Comparison of ENCODE assay signal across 8 cellular contexts in genomic region chr17:7215136-7215638, GRCh38. TPM values are rescaled to one million over a fixed set of nuclear protein-coding genes. Genes with fewer than 3 reads are reported as not detected.
DNase-seq lines count a peak whose midpoint lies in the region; ATAC-seq and TF ChIP-seq lines count a peak whose summit lies in the region.

No MANE protein-coding gene starts in this region.

- no peak overlapping the region for H2AK5ac ChIP-seq in trophoblast cell (ENCODE audit: low read length)

- H3K9me3 ChIP-seq in Caco-2 (no peaks in the 10 kb centered on the region), Panc1 (ENCODE audit: control insufficient read depth, insufficient read depth, low read depth, low read length) (no peaks in the 10 kb centered on the region), trophoblast cell (ENCODE audit: insufficient read depth, low read depth, low read length) (no peaks in the 10 kb centered on the region)

- peak overlapping the region; percentile 75 for H3K4me2 ChIP-seq in trophoblast cell (ENCODE audit: low read length)

- CTCF ChIA-PET in Caco-2 (lab: Charles Lee), result interaction anchor here (0.7 to 2.9 kb wide), 2 partner anchors 170 to 179 kb away, joined by 3 to 13 read pairs; partner anchors contain the start of gene PLSCR3
- CTCF ChIA-PET in Panc1 (lab: Charles Lee), result interaction anchor here (0.5 kb wide), 1 partner anchor 38 kb away, joined by 3 read pairs; no protein-coding TSS in a partner anchor

- no peak overlapping the region for H2BK5ac ChIP-seq in trophoblast cell (ENCODE audit: low read depth, low read length, poor library complexity)

- H3K27ac Mint-ChIP-seq in Caco-2 (ENCODE audit: unreplicated experiment), result peak overlapping the region; percentile 98

- POLR2A ChIA-PET in Caco-2 (lab: Charles Lee) (interaction anchor here (1.0 kb wide), 1 partner anchor 169 kb away, joined by 3 read pairs; no protein-coding TSS in a partner anchor), Panc1 (lab: Charles Lee) (no interaction called here)

- no peaks in the 10 kb centered on the region for H3K9me3 Mint-ChIP-seq in Caco-2 (ENCODE audit: unreplicated experiment)

- H3K27me3 ChIP-seq in Caco-2 (replicated peaks; ENCODE audit: control insufficient read depth, insufficient read depth, low read length), result no peaks in the 10 kb centered on the region
- H3K27me3 ChIP-seq in Panc1 (ENCODE audit: control insufficient read depth, insufficient read depth, low read length), result no peaks in the 10 kb centered on the region
- no peaks in the 10 kb centered on the region for H3K27me3 ChIP-seq in trophoblast cell (ENCODE audit: insufficient read depth, low read length)

- H2AFZ ChIP-seq in trophoblast cell (ENCODE audit: insufficient read depth, low read length, poor library complexity), result no peak overlapping the region

- H3K79me1 ChIP-seq in trophoblast cell (ENCODE audit: low read length), result peaks cover 19% of the 10 kb centered on the region

- H4K12ac ChIP-seq in trophoblast cell (ENCODE audit: low read depth, low read length), result no peak overlapping the region

- H3K14ac ChIP-seq in trophoblast cell (ENCODE audit: low read length), result peak overlapping the region; percentile 6

- H3K27me3 Mint-ChIP-seq in Caco-2 (ENCODE audit: insufficient read depth, unreplicated experiment), result no peaks in the 10 kb centered on the region

- H3K18ac ChIP-seq in trophoblast cell (ENCODE audit: low read length), result no peak overlapping the region

- peak; percentile 11; the same call in 1 of the 2 replicates for ATAC-seq in Panc1
- no peak for ATAC-seq in GM19397 (IDR thresholded peaks at IDR 0.05; ENCODE audit: unreplicated experiment)
- ATAC-seq in GM21723 (IDR thresholded peaks at IDR 0.05; ENCODE audit: unreplicated experiment), result no peak

- no peaks in the 10 kb centered on the region for H3K36me3 ChIP-seq in Caco-2 (ENCODE audit: control insufficient read depth, insufficient read depth, low read length)
- H3K36me3 ChIP-seq in Panc1 (ENCODE audit: control insufficient read depth, insufficient read depth, low read length), result no peaks in the 10 kb centered on the region; the same call in 1 of the 2 replicates
- no peaks in the 10 kb centered on the region for H3K36me3 ChIP-seq in trophoblast cell (ENCODE audit: control insufficient read depth in 1 of 2, insufficient read depth in 2 of 2, low read length in 2 of 2)

- no peak overlapping the region for H4K8ac ChIP-seq in trophoblast cell (ENCODE audit: low read depth, low read length)

- H2BK120ac ChIP-seq in trophoblast cell (ENCODE audit: insufficient read depth, low read length, poor library complexity), result peak overlapping the region; percentile 12

- H3K4me3 Mint-ChIP-seq in Caco-2 (ENCODE audit: unreplicated experiment), result peak overlapping the region; percentile 80

- BruUV-seq in Caco-2 (replicated peaks; lab: Mats Ljungman, UMichigan) (no TSS peak), Panc1 (replicated peaks; lab: Mats Ljungman, UMichigan) (no TSS peak)

- H3K4me1 Mint-ChIP-seq in Caco-2 (ENCODE audit: low read depth, unreplicated experiment), result peaks cover 5% of the 10 kb centered on the region

- no peak overlapping the region for H3K4me3 ChIP-seq in Caco-2 (ENCODE audit: low read depth, low read length)
- H3K4me3 ChIP-seq in Panc1 (ENCODE audit: low read depth in 2 of 2, low read length in 2 of 2), result peak overlapping the region; percentile 47 to 70
- H3K4me3 ChIP-seq in epithelial cell of proximal tubule (ENCODE audit: low read depth, low read length), result no peak overlapping the region
- no peak overlapping the region for H3K4me3 ChIP-seq in trophoblast cell (ENCODE audit: low read depth, low read length)

- H3K79me2 ChIP-seq in trophoblast cell (ENCODE audit: control insufficient read depth, insufficient read depth, low read length, poor library complexity), result peaks cover 5% of the 10 kb centered on the region

- DNase-seq in Caco-2 (no peak), Panc1 (ENCODE audit: low read depth, low spot score) (no peak), epithelial cell of proximal tubule (ENCODE audit: low read depth) (peak; percentile 68), trophoblast cell (no peak), NCI-H2196 (lab: John Stamatoyannopoulos, UW; ENCODE audit: unreplicated experiment) (no peak), NCI-H1436 (lab: John Stamatoyannopoulos, UW) (no peak)

- WGBS in trophoblast cell (ENCODE audit: extremely low coverage, insufficient coverage, insufficient read length), result no CpG with 5 or more reads among the region's 9 CpGs

- H3K23ac ChIP-seq in trophoblast cell (ENCODE audit: low read length), result no peak overlapping the region

- in situ Hi-C loops in Panc1 (cut with HindIII; ENCODE audit: low pct_unique_long_range_greater_than_20kb, low sequenced_read_pairs), result no loop called here

- intact Hi-C loops in Caco-2 (cut with micrococcal nuclease; ENCODE audit: unreplicated experiment), result no loop called here
- intact Hi-C loops in Panc1 (cut with micrococcal nuclease; ENCODE audit: unreplicated experiment), result no loop called here

- no peak overlapping the region for H3K9ac ChIP-seq in trophoblast cell (ENCODE audit: low read length)

- H3K4ac ChIP-seq in trophoblast cell (ENCODE audit: low read depth, low read length), result no peak overlapping the region

- TF ChIP-seq CTCF in Caco-2 (IDR thresholded peaks at IDR 0.05; ENCODE audit: insufficient read depth in 1 of 2, low read depth in 1 of 2, low read length in 1 of 2, severe bottlenecking in 1 of 2, unreplicated experiment in 1 of 2) (no peak), Panc1 (IDR thresholded peaks at IDR 0.05) (peak; percentile 16), epithelial cell of proximal tubule (conservative IDR thresholded peaks at IDR 0.05; ENCODE audit: low read depth, low read length) (no peak)

- no peak overlapping the region for H4K91ac ChIP-seq in trophoblast cell (ENCODE audit: low read depth, low read length)

- H3K4me1 ChIP-seq in Caco-2, result peaks cover 4% of the 10 kb centered on the region; the same call in 1 of the 2 replicates
- peaks cover 29% of the 10 kb centered on the region for H3K4me1 ChIP-seq in Panc1 (ENCODE audit: control insufficient read depth, insufficient read depth, low read length)
- H3K4me1 ChIP-seq in trophoblast cell (ENCODE audit: control insufficient read depth in 1 of 2, insufficient read depth in 2 of 2, low read length in 2 of 2), result peaks cover 30 to 47% of the 10 kb centered on the region in 2 experiments

- peaks cover 30% of the 10 kb centered on the region for H3K36me3 Mint-ChIP-seq in Caco-2 (ENCODE audit: insufficient read depth, unreplicated experiment)

- H3K27ac ChIP-seq in Panc1 (ENCODE audit: low read length) (peak overlapping the region; percentile 71), trophoblast cell (ENCODE audit: low read depth, low read length) (peak overlapping the region; percentile 66)

- H2BK12ac ChIP-seq in trophoblast cell (ENCODE audit: low read length), result peak overlapping the region; percentile 10

RNA-seq across cellular contexts. Expression of gene DLG4, which starts 4.4 kb away (rescaled TPM):
- total RNA-seq in Caco-2 (2022) (0.98 and 1.8 TPM in 2 replicates), Panc1 (2021; ENCODE audit: unreplicated experiment) (32.4 TPM), epithelial cell of proximal tubule (2.6 and 7.8 TPM in 2 replicates)
- 44.9 TPM for polyA plus RNA-seq in Panc1 (2012; ENCODE audit: insufficient read length)
- polyA plus RNA-seq in trophoblast cell (2013), result 14.6 and 15.7 TPM in 2 replicates

RNA-seq across cellular contexts. Expression of gene ACADVL, which starts 4.6 kb away (rescaled TPM):
- 133 and 164 TPM in 2 replicates for total RNA-seq in Caco-2 (2022)
- total RNA-seq in Panc1 (2021; ENCODE audit: unreplicated experiment), result 305 TPM
- polyA plus RNA-seq in Panc1 (2012; ENCODE audit: insufficient read length), result 289 TPM
- total RNA-seq in epithelial cell of proximal tubule, result 320 and 573 TPM in 2 replicates
- 491 and 526 TPM in 2 replicates for polyA plus RNA-seq in trophoblast cell (2013)

RNA-seq across cellular contexts. Expression of gene DVL2, which starts 19.1 kb away (rescaled TPM):
- total RNA-seq in Caco-2 (2022) (38.3 and 41.3 TPM in 2 replicates), Panc1 (2021; ENCODE audit: unreplicated experiment) (84.2 TPM), epithelial cell of proximal tubule (46.5 and 68.0 TPM in 2 replicates)
- polyA plus RNA-seq in Panc1 (2012; ENCODE audit: insufficient read length), result 108 TPM
- polyA plus RNA-seq in trophoblast cell (2013), result 34.2 and 34.4 TPM in 2 replicates

RNA-seq across cellular contexts. Expression of gene PHF23, which starts 24.1 kb away (rescaled TPM):
- total RNA-seq in Caco-2 (2022), result 20.5 and 20.6 TPM in 2 replicates
- total RNA-seq in Panc1 (2021; ENCODE audit: unreplicated experiment), result 69.3 TPM
- polyA plus RNA-seq in Panc1 (2012; ENCODE audit: insufficient read length), result 68.6 TPM
- total RNA-seq in epithelial cell of proximal tubule, result 27.1 and 42.8 TPM in 2 replicates
- 127 and 128 TPM in 2 replicates for polyA plus RNA-seq in trophoblast cell (2013)

RNA-seq across cellular contexts. Expression of gene GABARAP, which starts 27.1 kb away (rescaled TPM):
- total RNA-seq in Caco-2 (2022) (129 and 140 TPM in 2 replicates), Panc1 (2021; ENCODE audit: unreplicated experiment) (289 TPM), epithelial cell of proximal tubule (298 and 570 TPM in 2 replicates)
- polyA plus RNA-seq in Panc1 (2012; ENCODE audit: insufficient read length), result 175 TPM
- polyA plus RNA-seq in trophoblast cell (2013), result 1,014 and 1,021 TPM in 2 replicates

Comparison
In these comparisons a context has a peak if more than half of its experiments do, and no peak if none do; other contexts are left out.
1. H3K4me3 ChIP-seq: peak in Panc1 (2 of 2); none in Caco-2 (single experiment), epithelial cell of proximal tubule (single experiment) and trophoblast cell (single experiment).